ENCODE assay signal across 10 cellular contexts in the genomic region with DNA sequence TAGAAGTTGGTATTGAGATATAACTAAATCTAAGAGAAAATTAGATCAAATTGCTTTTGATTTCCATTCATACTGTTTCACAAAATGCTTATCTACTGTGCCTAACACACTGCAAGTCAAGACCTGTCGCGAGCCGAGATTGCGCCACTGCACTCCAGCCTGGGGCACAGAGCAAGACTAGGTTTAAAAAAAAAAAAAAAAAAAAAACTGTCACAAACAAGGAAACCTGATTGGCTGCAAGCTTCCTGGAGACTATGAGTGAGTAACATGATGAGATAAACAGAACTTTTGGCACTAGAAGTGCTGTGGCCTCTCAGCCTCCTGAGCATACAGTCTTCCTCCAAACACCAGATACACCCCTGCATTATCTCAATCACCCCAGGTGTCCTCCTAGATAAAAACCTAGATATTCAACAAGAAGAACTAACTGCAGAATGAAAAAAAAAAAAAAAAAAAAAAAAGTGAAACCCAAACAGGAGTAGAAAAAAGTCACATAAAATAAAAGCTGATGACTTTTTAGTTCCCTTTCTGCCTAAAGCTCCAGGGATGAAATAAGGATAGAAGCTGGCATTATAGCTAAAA.
DNase-seq lines count a peak whose midpoint lies in the region; ATAC-seq and TF ChIP-seq lines count a peak whose summit lies in the region.
"Had no signal": no experiment of that assay in that cellular context is flagged by ENCODE, and none has a peak within 500 bp of the region (broad histone marks: within the 10 kb centered on the region; RNA-seq: fewer than 3 reads in every experiment).

No MANE protein-coding gene starts in this region.

- H3K36me3 Mint-ChIP-seq in Caco-2 (ENCODE audit: insufficient read depth, unreplicated experiment): peaks cover 4% of the 10 kb centered on the region
- H3K36me3 Mint-ChIP-seq: activated naive CD4-positive, alpha-beta T cell treated with anti-CD3 and anti-CD28 coated beads, Interleukin-2, amount 50 U/mL, for 24 hours had no signal

- no peaks in the 10 kb centered on the region for H3K9me3 Mint-ChIP-seq in Caco-2 (ENCODE audit: unreplicated experiment)
- H3K9me3 Mint-ChIP-seq: activated naive CD4-positive, alpha-beta T cell treated with anti-CD3 and anti-CD28 coated beads, Interleukin-2, amount 50 U/mL, for 24 hours had no signal

- POLR2A ChIA-PET in Caco-2 (lab: Charles Lee): interaction anchor here (0.6 to 0.7 kb wide), 4 partner anchors 16 to 33 kb away, joined by 3 to 12 read pairs (median 4); no protein-coding TSS in a partner anchor

- intact Hi-C loops in Caco-2 (cut with micrococcal nuclease; ENCODE audit: unreplicated experiment): loop anchor here (2.0 kb wide), 2 partner anchors 23 to 81 kb away; no protein-coding TSS in a partner anchor
- intact Hi-C loops in lower lobe of right lung (cut with DNase I): no loop called here
- intact Hi-C loops in sciatic nerve (cut with DNase I): no loop called here

- H3K4me3 ChIP-seq in Caco-2 (ENCODE audit: low read depth, low read length): no peak overlapping the region
- H3K4me3 ChIP-seq in choroid plexus epithelial cell (ENCODE audit: low read depth, low read length): peak overlapping the region; percentile 26
- H3K4me3 ChIP-seq in lower lobe of right lung: no peak overlapping the region

- H3K27ac Mint-ChIP-seq in Caco-2 (ENCODE audit: unreplicated experiment): peak overlapping the region; percentile 46
- H3K27ac Mint-ChIP-seq: activated naive CD4-positive, alpha-beta T cell treated with anti-CD3 and anti-CD28 coated beads, Interleukin-2, amount 50 U/mL, for 24 hours had no signal

- H3K4me1 ChIP-seq in Caco-2: peaks cover 9% of the 10 kb centered on the region
- H3K4me1 ChIP-seq in lower lobe of right lung: peaks cover 7% of the 10 kb centered on the region

- H3K27me3 ChIP-seq in Caco-2 (replicated peaks; ENCODE audit: control insufficient read depth, insufficient read depth, low read length) (no peaks in the 10 kb centered on the region), lower lobe of right lung (ENCODE audit: low read depth) (no peaks in the 10 kb centered on the region)

- no peaks in the 10 kb centered on the region for H3K9me3 ChIP-seq in Caco-2
- no peaks in the 10 kb centered on the region for H3K9me3 ChIP-seq in lower lobe of right lung

- H3K27ac ChIP-seq in lower lobe of right lung: no peak overlapping the region

- CTCF ChIA-PET in Caco-2 (lab: Charles Lee): interaction anchor here (0.6 to 0.8 kb wide), 4 partner anchors 16 to 1202 kb away, joined by 3 to 4 read pairs (median 4); no protein-coding TSS in a partner anchor

- H3K36me3 ChIP-seq in Caco-2 (ENCODE audit: control insufficient read depth, insufficient read depth, low read length): no peaks in the 10 kb centered on the region
- no peaks in the 10 kb centered on the region for H3K36me3 ChIP-seq in lower lobe of right lung

- no peaks in the 10 kb centered on the region for H3K27me3 Mint-ChIP-seq in Caco-2 (ENCODE audit: insufficient read depth, unreplicated experiment)

- H3K4me1 Mint-ChIP-seq in Caco-2 (ENCODE audit: low read depth, unreplicated experiment): peaks cover 18% of the 10 kb centered on the region
- H3K4me1 Mint-ChIP-seq: activated naive CD4-positive, alpha-beta T cell treated with anti-CD3 and anti-CD28 coated beads, Interleukin-2, amount 50 U/mL, for 24 hours had no signal

- no TSS peak for BruUV-seq in Caco-2 (replicated peaks; lab: Mats Ljungman, UMichigan)

- peak; percentile 80 to 91 for ATAC-seq in lower lobe of right lung
- ATAC-seq in sciatic nerve: no peak
- no peak for ATAC-seq in HG03135 (IDR thresholded peaks at IDR 0.05; ENCODE audit: unreplicated experiment)

- H3K4me3 Mint-ChIP-seq in Caco-2 (ENCODE audit: unreplicated experiment): peak overlapping the region; percentile 31
- H3K4me3 Mint-ChIP-seq: activated naive CD4-positive, alpha-beta T cell treated with anti-CD3 and anti-CD28 coated beads, Interleukin-2, amount 50 U/mL, for 24 hours had no signal

- TF ChIP-seq CTCF in Caco-2 (IDR thresholded peaks at IDR 0.05; ENCODE audit: insufficient read depth in 1 of 2, low read depth in 1 of 2, low read length in 1 of 2, severe bottlenecking in 1 of 2, unreplicated experiment in 1 of 2): no peak
- TF ChIP-seq CTCF in choroid plexus epithelial cell (conservative IDR thresholded peaks at IDR 0.05; ENCODE audit: low read depth, low read length): no peak
- TF ChIP-seq CTCF in lower lobe of right lung (IDR thresholded peaks at IDR 0.05): no peak

- peak; percentile 76 to 79 for DNase-seq in Caco-2
- peak; percentile 89 for DNase-seq in NCI-H1105 treated with DMSO at 0.1 percent for 48 hours (lab: John Stamatoyannopoulos, UW)
- peak; percentile 86 for DNase-seq in choroid plexus epithelial cell (ENCODE audit: low read depth)
- peak; percentile 87 for DNase-seq in lower lobe of right lung
- no peak for DNase-seq in T-helper 2 cell
- no peak for DNase-seq in sciatic nerve (ENCODE audit: low spot score)
- no peak for DNase-seq in NCI-H82 (lab: John Stamatoyannopoulos, UW)
- DNase-seq: GF-D8 had no signal

Comparison
In these comparisons a context has a peak if more than half of its experiments do, and no peak if none do; other contexts are left out.
1. DNase-seq: peak in Caco-2 (2 of 2), NCI-H1105 treated with DMSO at 0.1 percent for 48 hours (single experiment), choroid plexus epithelial cell (single experiment) and lower lobe of right lung (single experiment); none in T-helper 2 cell (0 of 5), sciatic nerve (single experiment) and NCI-H82 (single experiment).
2. ATAC-seq: peak in lower lobe of right lung (2 of 2); none in sciatic nerve (single experiment) and HG03135 (single experiment).